Comparison of ENCODE assay signal across 1 cellular context in genomic region chr16:78604423-78605062, GRCh38.
TF ChIP-seq lines count a peak whose summit lies in the region.

No MANE protein-coding gene starts in this region.

TF ChIP-seq in HepG2, 621 proteins besides CTCF, POLR2A, EP300 and RAD21:
- TF ChIP-seq PCBP1 (IDR thresholded peaks at IDR 0.05; ENCODE audit: borderline replicate concordance, low read depth, low read length) = peak; percentile 90; the same call in 1 of the 2 replicates
- peak; percentile 96 for TF ChIP-seq HNRNPK (IDR thresholded peaks at IDR 0.05; ENCODE audit: low read depth, low read length, poor library complexity, severe bottlenecking)
